ENCODE assay signal across 1 cellular context in the genomic region with DNA sequence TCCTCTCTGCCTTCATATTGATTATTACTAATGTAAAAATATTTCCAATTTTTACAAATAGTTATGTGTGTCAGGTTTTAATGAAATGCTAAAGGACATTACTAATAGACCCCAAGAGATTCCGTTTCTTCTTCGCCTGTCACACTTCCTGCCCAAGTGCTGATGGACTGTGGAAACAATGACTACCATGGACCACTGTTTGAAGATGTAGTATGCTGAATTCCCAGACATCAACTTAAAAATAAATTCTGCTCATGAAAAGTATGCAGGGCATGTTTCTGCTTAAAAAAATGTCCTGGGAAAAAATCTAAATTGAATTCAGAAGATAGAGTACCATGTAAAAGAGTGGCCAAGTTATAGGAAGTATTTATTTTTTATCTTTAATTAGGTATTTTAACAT.
TF ChIP-seq lines count a peak whose summit lies in the region.

No MANE protein-coding gene starts in this region.

TF ChIP-seq in IMR-90, 13 proteins besides CTCF, POLR2A, EP300 and RAD21 (continued from another document):
- TF ChIP-seq, protein P1, sequence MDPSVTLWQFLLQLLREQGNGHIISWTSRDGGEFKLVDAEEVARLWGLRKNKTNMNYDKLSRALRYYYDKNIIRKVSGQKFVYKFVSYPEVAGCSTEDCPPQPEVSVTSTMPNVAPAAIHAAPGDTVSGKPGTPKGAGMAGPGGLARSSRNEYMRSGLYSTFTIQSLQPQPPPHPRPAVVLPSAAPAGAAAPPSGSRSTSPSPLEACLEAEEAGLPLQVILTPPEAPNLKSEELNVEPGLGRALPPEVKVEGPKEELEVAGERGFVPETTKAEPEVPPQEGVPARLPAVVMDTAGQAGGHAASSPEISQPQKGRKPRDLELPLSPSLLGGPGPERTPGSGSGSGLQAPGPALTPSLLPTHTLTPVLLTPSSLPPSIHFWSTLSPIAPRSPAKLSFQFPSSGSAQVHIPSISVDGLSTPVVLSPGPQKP (IDR thresholded peaks at IDR 0.05; ENCODE audit: borderline replicate concordance, low read depth, low read length), result no peak
- no peak for TF ChIP-seq CHD1 (IDR thresholded peaks at IDR 0.05; ENCODE audit: low read depth, low read length)
- no peak for TF ChIP-seq NFE2L2 (IDR thresholded peaks at IDR 0.05; ENCODE audit: low read depth, low read length)
- TF ChIP-seq MAZ (IDR thresholded peaks at IDR 0.05; ENCODE audit: borderline replicate concordance, low read depth, low read length), result no peak
TF ChIP-seq in IMR-90: peak in this region for 0.
